14 cellular contexts compared by ENCODE assay signal in genomic region chrX:9498236-9498635, GRCh38.
"Had no signal": no experiment of that assay in that cellular context is flagged by ENCODE, and none has a peak within 500 bp of the region (broad histone marks: within the 10 kb centered on the region; RNA-seq: fewer than 3 reads in every experiment).

No MANE protein-coding gene starts in this region.

- H3K9me3 Mint-ChIP-seq: activated naive CD4-positive, alpha-beta T cell treated with anti-CD3 and anti-CD28 coated beads, Interleukin-2, amount 10 ng/mL, durations not matched to agents 7 days and 5 days; activated T-helper 17 cell treated with anti-CD3 and anti-CD28 coated beads, Interleukin-2, amount 50 U/mL, for 72 hours; dendritic cell treated with granulocyte-macrophage colony-stimulating factor and Interleukin-4, amounts not matched to agents 40 ng/mL and 50 ng/mL, for 4 days; stimulated activated effector memory CD8-positive, alpha-beta T cell treated with anti-CD3 and anti-CD28 coated beads, Interleukin-12 subunit alpha, Interleukin-12 subunit beta, amount 100 ng/mL, for 72 hours had no signal

- H3K9me3 ChIP-seq: body of pancreas, gastroesophageal sphincter, thoracic aorta had no signal

- H3K27me3 ChIP-seq: body of pancreas, gastroesophageal sphincter had no signal

- ATAC-seq: activated T-helper 17 cell treated with anti-CD3 and anti-CD28 coated beads, Interleukin-2, amount 50 U/mL, for 72 hours; body of pancreas; gastroesophageal sphincter; stimulated activated effector memory CD8-positive, alpha-beta T cell treated with anti-CD3 and anti-CD28 coated beads, Interleukin-12 subunit alpha, Interleukin-12 subunit beta, amount 100 ng/mL, for 72 hours had no signal

- H3K4me3 Mint-ChIP-seq: activated naive CD4-positive, alpha-beta T cell treated with anti-CD3 and anti-CD28 coated beads, Interleukin-2, amount 10 ng/mL, durations not matched to agents 7 days and 5 days; activated T-helper 17 cell treated with anti-CD3 and anti-CD28 coated beads, Interleukin-2, amount 50 U/mL, for 72 hours; dendritic cell treated with granulocyte-macrophage colony-stimulating factor and Interleukin-4, amounts not matched to agents 40 ng/mL and 50 ng/mL, for 4 days; naive B cell; stimulated activated effector memory CD8-positive, alpha-beta T cell treated with anti-CD3 and anti-CD28 coated beads, Interleukin-12 subunit alpha, Interleukin-12 subunit beta, amount 100 ng/mL, for 72 hours had no signal

- H3K27ac Mint-ChIP-seq: activated naive CD4-positive, alpha-beta T cell treated with anti-CD3 and anti-CD28 coated beads, Interleukin-2, amount 10 ng/mL, durations not matched to agents 7 days and 5 days; activated T-helper 17 cell treated with anti-CD3 and anti-CD28 coated beads, Interleukin-2, amount 50 U/mL, for 72 hours; dendritic cell treated with granulocyte-macrophage colony-stimulating factor and Interleukin-4, amounts not matched to agents 40 ng/mL and 50 ng/mL, for 4 days; stimulated activated effector memory CD8-positive, alpha-beta T cell treated with anti-CD3 and anti-CD28 coated beads, Interleukin-12 subunit alpha, Interleukin-12 subunit beta, amount 100 ng/mL, for 72 hours had no signal

- H3K36me3 ChIP-seq: thoracic aorta had no signal

- H3K27ac ChIP-seq: body of pancreas, gastroesophageal sphincter, thoracic aorta had no signal

- DNase-seq: activated CD4-positive, alpha-beta T cell treated with anti-CD3 and anti-CD28 coated beads, Interleukin-2, amount 50 U/mL, for 4 hours; activated CD4-positive, CD25-positive, alpha-beta regulatory T cell treated with anti-CD3 and anti-CD28 coated beads, Interleukin-2, amount 50 U/mL, for 72 hours; activated naive CD4-positive, alpha-beta T cell treated with anti-CD3 and anti-CD28 coated beads, Interleukin-2, amount 10 ng/mL, durations not matched to agents 7 days and 5 days; body of pancreas; cerebellar nuclear complex; erythroblast; naive B cell; retina had no signal

- H3K4me3 ChIP-seq: body of pancreas, gastroesophageal sphincter, lung, thoracic aorta had no signal

- H3K27me3 Mint-ChIP-seq: activated naive CD4-positive, alpha-beta T cell treated with anti-CD3 and anti-CD28 coated beads, Interleukin-2, amount 10 ng/mL, durations not matched to agents 7 days and 5 days; activated T-helper 17 cell treated with anti-CD3 and anti-CD28 coated beads, Interleukin-2, amount 50 U/mL, for 72 hours; dendritic cell treated with granulocyte-macrophage colony-stimulating factor and Interleukin-4, amounts not matched to agents 40 ng/mL and 50 ng/mL, for 4 days; naive B cell had no signal
